14 cellular contexts compared by ENCODE assay signal in the genomic region with DNA sequence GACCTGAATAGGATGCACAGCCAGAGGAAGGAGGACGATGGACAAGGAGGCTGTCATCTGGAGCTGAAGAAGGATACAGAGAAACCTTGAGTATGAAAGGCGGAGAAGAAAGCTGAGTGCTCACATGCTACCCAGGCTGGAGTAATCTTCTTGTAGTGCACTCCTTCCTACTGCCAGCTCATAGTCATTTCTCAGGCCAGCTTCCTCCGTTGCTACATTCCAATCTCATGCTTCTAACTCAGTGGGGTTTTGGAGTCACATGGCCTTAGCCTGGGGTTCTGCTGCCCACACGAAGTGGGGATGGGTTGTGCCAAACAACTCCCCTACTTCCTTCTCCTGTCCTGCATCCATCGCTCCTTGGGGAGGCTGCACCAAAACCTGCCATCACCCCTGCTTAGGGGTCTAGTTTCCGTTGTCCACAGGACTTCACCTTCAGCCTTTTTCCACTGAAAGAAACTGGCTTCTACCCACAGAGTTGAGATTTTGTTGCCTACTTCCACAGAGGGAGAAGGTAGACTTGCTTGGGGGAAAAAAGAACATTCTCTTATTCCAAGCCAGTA.
DNase-seq lines count a peak whose midpoint lies in the region; ATAC-seq and TF ChIP-seq lines count a peak whose summit lies in the region.
"Had no signal": no experiment of that assay in that cellular context is flagged by ENCODE, and none has a peak within 500 bp of the region (broad histone marks: within the 10 kb centered on the region; RNA-seq: fewer than 3 reads in every experiment).

No MANE protein-coding gene starts in this region.

- no peak for TF ChIP-seq CTCF in esophagus muscularis mucosa (IDR thresholded peaks at IDR 0.05)
- TF ChIP-seq CTCF in osteocyte (IDR thresholded peaks at IDR 0.05), result no peak
- no peak for TF ChIP-seq CTCF in stomach (IDR thresholded peaks at IDR 0.05)
- no peak for TF ChIP-seq CTCF in HFFc6 (IDR thresholded peaks at IDR 0.05)

- H4K20me1 ChIP-seq in GM23248 (ENCODE audit: insufficient read depth), result no peaks in the 10 kb centered on the region

- H3K27me3 ChIP-seq in GM23248 (replicated peaks; ENCODE audit: insufficient read depth) (peaks cover 8% of the 10 kb centered on the region; the same call in 1 of the 2 replicates), esophagus muscularis mucosa (peaks cover 0 to 7% (median 0%) of the 10 kb centered on the region in 4 donors), stomach (peaks cover 0 to 34% (median 6%) of the 10 kb centered on the region in 3 donors)

- TF ChIP-seq POLR2A in esophagus muscularis mucosa (IDR thresholded peaks at IDR 0.05; ENCODE audit: low read depth) (no peak), stomach (IDR thresholded peaks at IDR 0.05) (no peak), GM18505 (IDR thresholded peaks at IDR 0.05; ENCODE audit: borderline replicate concordance, extremely low read depth, insufficient read depth, insufficient read length) (no peak)

- H3K4me1 Mint-ChIP-seq in osteocyte (ENCODE audit: unreplicated experiment), result no peaks in the 10 kb centered on the region
- peaks cover 7% of the 10 kb centered on the region; the same call in 1 of the 2 replicates for H3K4me1 Mint-ChIP-seq in HFFc6 (ENCODE audit: low read depth)
- H3K4me1 Mint-ChIP-seq: B cell had no signal

- H3K36me3 ChIP-seq in GM23248 (ENCODE audit: low read depth), result no peaks in the 10 kb centered on the region
- no peaks in the 10 kb centered on the region for H3K36me3 ChIP-seq in esophagus muscularis mucosa
- H3K36me3 ChIP-seq in stomach, result no peaks in the 10 kb centered on the region
- H3K36me3 ChIP-seq: SJSA1 had no signal

- no peak overlapping the region for H2AFZ ChIP-seq in GM23248
- H2AFZ ChIP-seq: PC-9 had no signal

- H3K9me3 Mint-ChIP-seq in osteocyte (ENCODE audit: unreplicated experiment), result no peaks in the 10 kb centered on the region
- H3K9me3 Mint-ChIP-seq in HFFc6, result no peaks in the 10 kb centered on the region; the same call in 1 of the 2 replicates

- DNase-seq in AG08396 (ENCODE audit: low spot score), result peak; percentile 35
- peak; percentile 26 for DNase-seq in GM23248
- DNase-seq in esophagus muscularis mucosa (ENCODE audit: extremely low spot score), result peak; percentile 77
- peak; percentile 62 for DNase-seq in osteocyte (ENCODE audit: extremely low spot score, unreplicated experiment)
- DNase-seq in stomach, result no peak
- DNase-seq in HPDE6-E6E7 (ENCODE audit: extremely low spot score), result no peak
- no peak for DNase-seq in HFFc6
- DNase-seq: CD4-positive, CD25-positive, alpha-beta regulatory T cell; KG1; PC-9 had no signal

- no peak for ATAC-seq in GM18505 (IDR thresholded peaks at IDR 0.05; ENCODE audit: unreplicated experiment)
- ATAC-seq: HepG2 had no signal

- no peaks in the 10 kb centered on the region for H3K79me2 ChIP-seq in GM23248 (ENCODE audit: insufficient read depth)

- no peak overlapping the region for H3K27ac Mint-ChIP-seq in osteocyte (ENCODE audit: unreplicated experiment)
- no peak overlapping the region for H3K27ac Mint-ChIP-seq in HFFc6
- H3K27ac Mint-ChIP-seq: B cell; CD4-positive, CD25-positive, alpha-beta regulatory T cell had no signal

- in situ Hi-C loops in GM23248 (cut with MboI), result no loop called here

- no peak overlapping the region for H3K9ac ChIP-seq in GM23248

- no peaks in the 10 kb centered on the region for H3K9me2 ChIP-seq in GM23248 (ENCODE audit: insufficient read depth)

- H3K27ac ChIP-seq in GM23248 (no peak overlapping the region), esophagus muscularis mucosa (replicated peaks in 1 of 4) (no peak overlapping the region), stomach (no peak overlapping the region)
- H3K27ac ChIP-seq: PC-9, SJSA1 had no signal

- H3K9me3 ChIP-seq in GM23248 (ENCODE audit: low read depth), result no peaks in the 10 kb centered on the region
- H3K9me3 ChIP-seq in esophagus muscularis mucosa, result no peaks in the 10 kb centered on the region
- H3K9me3 ChIP-seq in stomach, result no peaks in the 10 kb centered on the region
- H3K9me3 ChIP-seq: SJSA1 had no signal

- H3K27me3 Mint-ChIP-seq in osteocyte (ENCODE audit: unreplicated experiment) (peaks cover 7% of the 10 kb centered on the region), HFFc6 (ENCODE audit: insufficient read depth) (peaks cover 5% of the 10 kb centered on the region; the same call in 1 of the 2 replicates)
- H3K27me3 Mint-ChIP-seq: CD4-positive, CD25-positive, alpha-beta regulatory T cell had no signal

- H3K4me3 Mint-ChIP-seq in osteocyte (ENCODE audit: unreplicated experiment) (no peak overlapping the region), HFFc6 (no peak overlapping the region)
- H3K4me3 Mint-ChIP-seq: B cell had no signal

- H3K4me1 ChIP-seq in GM23248 (ENCODE audit: insufficient read depth) (no peaks in the 10 kb centered on the region), esophagus muscularis mucosa (no peaks in the 10 kb centered on the region), stomach (peaks cover 0 to 12% (median 0%) of the 10 kb centered on the region in 4 donors)
- H3K4me1 ChIP-seq: SJSA1 had no signal

- 47 to 57% methylated on average over 6 of the region's 6 CpGs for WGBS in GM23248 (ENCODE audit: low coverage in 1 of 2, low lambda C conversion rate in 2 of 2, missing lambda C conversion rate in 2 of 2), 2 experiments
- 77% methylated on average over 6 of the region's 6 CpGs for WGBS in esophagus muscularis mucosa
- WGBS in stomach, 5 donors, result 78 to 87% (median 81%) methylated on average over 6 of the region's 6 CpGs

- H3K4me2 ChIP-seq in GM23248 (ENCODE audit: unreplicated experiment), result no peak overlapping the region
- H3K4me2 ChIP-seq: PC-9 had no signal

- TF ChIP-seq EP300 in esophagus muscularis mucosa (IDR thresholded peaks at IDR 0.05) (no peak), stomach (IDR thresholded peaks at IDR 0.05) (no peak)

- intact Hi-C loops in esophagus muscularis mucosa (cut with DNase I) (no loop called here), stomach (cut with DNase I; ENCODE audit: low total_unique reads) (no loop called here)

- H3K4me3 ChIP-seq in GM23248 (no peak overlapping the region), esophagus muscularis mucosa (no peak overlapping the region), stomach (no peak overlapping the region)
- H3K4me3 ChIP-seq: PC-9, SJSA1 had no signal

- H3K36me3 Mint-ChIP-seq in osteocyte (ENCODE audit: unreplicated experiment) (no peaks in the 10 kb centered on the region), HFFc6 (ENCODE audit: low read depth) (no peaks in the 10 kb centered on the region)
- H3K36me3 Mint-ChIP-seq: CD4-positive, CD25-positive, alpha-beta regulatory T cell had no signal

- H3F3A ChIP-seq in GM23248 (ENCODE audit: insufficient read depth), result no peaks in the 10 kb centered on the region

Comparison
In these comparisons a context has a peak if more than half of its experiments do, and no peak if none do; other contexts are left out.
1. DNase-seq: peak in AG08396 (single experiment), GM23248 (single experiment), esophagus muscularis mucosa (single experiment) and osteocyte (single experiment); none in stomach (single experiment), HPDE6-E6E7 (single experiment) and HFFc6 (single experiment).